Comparison of ENCODE assay signal across 9 cellular contexts in the genomic region with DNA sequence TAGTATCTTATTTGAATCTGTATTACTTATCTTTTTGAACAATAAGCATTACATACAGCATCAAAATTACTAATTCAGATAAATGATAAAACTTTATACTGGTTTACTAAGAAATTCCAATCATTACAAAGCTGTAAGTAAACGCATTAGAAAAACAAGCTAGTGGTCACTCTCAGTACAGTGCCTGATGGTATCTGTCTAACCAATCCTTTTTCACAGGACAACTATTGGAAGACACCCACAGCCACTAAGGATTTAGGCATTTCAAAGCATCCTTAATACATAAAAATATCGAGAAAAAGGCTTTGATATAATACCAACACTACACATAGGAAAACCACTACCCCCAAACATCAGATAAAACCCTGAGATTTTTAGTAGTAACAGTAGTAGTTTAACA. TPM values are rescaled to one million over a fixed set of nuclear protein-coding genes. Genes with fewer than 3 reads are reported as not detected.
A peak's percentile ranks its signal among the peaks of the same experiment; 100 is the strongest.
DNase-seq lines count a peak whose midpoint lies in the region; ATAC-seq and TF ChIP-seq lines count a peak whose summit lies in the region.
"Had no signal": no experiment of that assay in that cellular context is flagged by ENCODE, and none has a peak within 500 bp of the region (broad histone marks: within the 10 kb centered on the region; RNA-seq: fewer than 3 reads in every experiment).

No MANE protein-coding gene starts in this region.

- peaks cover 60% of the 10 kb centered on the region for H3K4me1 Mint-ChIP-seq in activated T-cell treated with anti-CD3 and anti-CD28 coated beads, Interleukin-2, amount 50 U/mL, for 4 hours (ENCODE audit: low read depth)
- H3K4me1 Mint-ChIP-seq in activated naive CD8-positive, alpha-beta T cell treated with anti-CD3 and anti-CD28 coated beads for 36 hours: peaks cover 47% of the 10 kb centered on the region

- H3K27ac ChIP-seq in thymus (ENCODE audit: low read depth): no peak overlapping the region

- H3K36me3 Mint-ChIP-seq in activated T-cell treated with anti-CD3 and anti-CD28 coated beads, Interleukin-2, amount 50 U/mL, for 4 hours (ENCODE audit: insufficient read depth): peaks cover 42% of the 10 kb centered on the region
- H3K36me3 Mint-ChIP-seq in activated naive CD8-positive, alpha-beta T cell treated with anti-CD3 and anti-CD28 coated beads for 36 hours: peaks cover 47% of the 10 kb centered on the region

- WGBS in thymus: 22% methylated on average over 2 of the region's 2 CpGs

- no peak for DNase-seq in activated T-cell treated with anti-CD3 and anti-CD28 coated beads, Interleukin-2, amount 50 U/mL, for 4 hours
- no peak for DNase-seq in activated T-cell treated with anti-CD3 and anti-CD28 coated beads, Interleukin-2, amount 50 U/mL, for 48 hours
- no peak for DNase-seq in activated naive CD8-positive, alpha-beta T cell treated with anti-CD3 and anti-CD28 coated beads for 36 hours
- DNase-seq in kidney epithelial cell (ENCODE audit: low read depth) (no peak), foreskin melanocyte (no peak)
- DNase-seq in activated CD4-positive, alpha-beta T cell treated with anti-CD3 and anti-CD28 coated beads for 4 hours: no peak
- DNase-seq: amygdala had no signal

- no peaks in the 10 kb centered on the region for H3K9me3 ChIP-seq in thymus (ENCODE audit: control insufficient read depth)

- H3K4me1 ChIP-seq in thymus (ENCODE audit: control insufficient read depth, insufficient read depth, low read length): peaks cover 17% of the 10 kb centered on the region

- no peak for ATAC-seq in activated T-cell treated with anti-CD3 and anti-CD28 coated beads, Interleukin-2, amount 50 U/mL, for 4 hours
- ATAC-seq in GM18502 (IDR thresholded peaks at IDR 0.05; ENCODE audit: poor library complexity, unreplicated experiment): no peak

- peak overlapping the region; percentile 66 for H3K27ac Mint-ChIP-seq in activated naive CD8-positive, alpha-beta T cell treated with anti-CD3 and anti-CD28 coated beads for 36 hours

- H3K4me3 ChIP-seq in kidney epithelial cell (ENCODE audit: low read depth, low read length) (peak overlapping the region; percentile 91), thymus (ENCODE audit: low read length) (peak overlapping the region; percentile 73)

- peak overlapping the region; percentile 97 for H3K4me3 Mint-ChIP-seq in activated T-cell treated with anti-CD3 and anti-CD28 coated beads, Interleukin-2, amount 50 U/mL, for 4 hours
- H3K4me3 Mint-ChIP-seq in activated naive CD8-positive, alpha-beta T cell treated with anti-CD3 and anti-CD28 coated beads for 36 hours: peak overlapping the region; percentile 97

- no peaks in the 10 kb centered on the region for H3K27me3 ChIP-seq in kidney epithelial cell (ENCODE audit: control insufficient read depth, insufficient read depth, low read length)
- no peaks in the 10 kb centered on the region for H3K27me3 ChIP-seq in thymus (ENCODE audit: control insufficient read depth, insufficient read depth)

- H3K36me3 ChIP-seq in kidney epithelial cell (ENCODE audit: control insufficient read depth, insufficient read depth, low read length): no peaks in the 10 kb centered on the region
- H3K36me3 ChIP-seq in thymus (ENCODE audit: control insufficient read depth, insufficient read depth): peaks cover 15% of the 10 kb centered on the region

- H3K27me3 Mint-ChIP-seq in activated T-cell treated with anti-CD3 and anti-CD28 coated beads, Interleukin-2, amount 50 U/mL, for 4 hours (ENCODE audit: low read depth): no peaks in the 10 kb centered on the region
- no peaks in the 10 kb centered on the region for H3K27me3 Mint-ChIP-seq in activated naive CD8-positive, alpha-beta T cell treated with anti-CD3 and anti-CD28 coated beads for 36 hours

- TF ChIP-seq CTCF in kidney epithelial cell (IDR thresholded peaks at IDR 0.05; ENCODE audit: insufficient read depth, low read length, poor library complexity, severe bottlenecking): no peak

- H3K9me3 Mint-ChIP-seq in activated T-cell treated with anti-CD3 and anti-CD28 coated beads, Interleukin-2, amount 50 U/mL, for 4 hours: no peaks in the 10 kb centered on the region
- no peaks in the 10 kb centered on the region for H3K9me3 Mint-ChIP-seq in activated naive CD8-positive, alpha-beta T cell treated with anti-CD3 and anti-CD28 coated beads for 36 hours

RNA-seq across cellular contexts. Expression of gene CD164, which starts 2.6 kb away (rescaled TPM):
- total RNA-seq in activated T-cell treated with anti-CD3 and anti-CD28 coated beads, Interleukin-2, amount 50 U/mL, for 4 hours: 100 to 1,000 TPM; 236 to 295 (median 239) TPM
- total RNA-seq in activated naive CD8-positive, alpha-beta T cell treated with anti-CD3 and anti-CD28 coated beads for 36 hours: 100 to 1,000 TPM; 171 to 180 TPM
- total RNA-seq in kidney epithelial cell: 155 and 157 TPM in 2 replicates
- polyA plus RNA-seq in thymus: 207 TPM
